ENCODE assay signal across 8 cellular contexts in genomic region chr2:190879474-190880373, GRCh38. TPM values are rescaled to one million over a fixed set of nuclear protein-coding genes. Genes with fewer than 3 reads are reported as not detected.
A peak's percentile ranks its signal among the peaks of the same experiment; 100 is the strongest.
DNase-seq lines count a peak whose midpoint lies in the region; ATAC-seq and TF ChIP-seq lines count a peak whose summit lies in the region.

No MANE protein-coding gene starts in this region.

- H3K4me1 Mint-ChIP-seq in central memory CD8-positive, alpha-beta T cell = peaks cover 26% of the 10 kb centered on the region
- peaks cover 33% of the 10 kb centered on the region for H3K4me1 Mint-ChIP-seq in mesothelial cell of epicardium

- no peaks in the 10 kb centered on the region for H3K9me3 Mint-ChIP-seq in central memory CD8-positive, alpha-beta T cell
- H3K9me3 Mint-ChIP-seq in mesothelial cell of epicardium = no peaks in the 10 kb centered on the region

- H3K27me3 ChIP-seq in HAP-1 (ENCODE audit: low read depth) = no peaks in the 10 kb centered on the region

- in situ Hi-C loops in HAP-1 (cut with MboI; ENCODE audit: low sequenced_read_pairs) = no loop called here

- H3K4me3 ChIP-seq in HAP-1 = peak overlapping the region; percentile 66

- peaks cover 18% of the 10 kb centered on the region for H3K4me1 ChIP-seq in HAP-1

- H3K9me3 ChIP-seq in HAP-1 = no peaks in the 10 kb centered on the region

- ATAC-seq in central memory CD8-positive, alpha-beta T cell (replicated peaks; ENCODE audit: extremely low read depth, poor library complexity, severe bottlenecking) = no peak
- peak; percentile 7 for ATAC-seq in stimulated activated naive CD8-positive, alpha-beta T cell treated with anti-CD3 and anti-CD28 coated beads, Interleukin-15, Interleukin-2, amounts not matched to agents 100 U/mL and 50 U/mL, for 24 hours

- no peaks in the 10 kb centered on the region for H3K27me3 Mint-ChIP-seq in central memory CD8-positive, alpha-beta T cell
- H3K27me3 Mint-ChIP-seq in mesothelial cell of epicardium (ENCODE audit: low read depth) = no peaks in the 10 kb centered on the region

- TF ChIP-seq CTCF in mesothelial cell of epicardium (IDR thresholded peaks at IDR 0.05; ENCODE audit: unreplicated experiment) = no peak

- DNase-seq in HAP-1 (ENCODE audit: low spot score in 2 of 2) (no peak), T follicular helper cell (ENCODE audit: low read depth) (peak; percentile 20), mesothelial cell of epicardium (ENCODE audit: low spot score in 2 of 2, unreplicated experiment in 2 of 2) (no peak), hepatic stellate cell (ENCODE audit: low spot score) (no peak), NCI-H1092 (lab: John Stamatoyannopoulos, UW) (no peak), NCI-H2107 (lab: John Stamatoyannopoulos, UW) (no peak)
- no peak for DNase-seq in central memory CD8-positive, alpha-beta T cell (ENCODE audit: low spot score in 2 of 2)
- DNase-seq in stimulated activated naive CD8-positive, alpha-beta T cell treated with anti-CD3 and anti-CD28 coated beads, Interleukin-15, Interleukin-2, amounts not matched to agents 100 U/mL and 50 U/mL, for 24 hours = peak; percentile 61

- peaks cover 26% of the 10 kb centered on the region for H3K36me3 Mint-ChIP-seq in central memory CD8-positive, alpha-beta T cell (ENCODE audit: insufficient read depth)
- no peaks in the 10 kb centered on the region for H3K36me3 Mint-ChIP-seq in mesothelial cell of epicardium

- peak overlapping the region; percentile 91 for H3K4me3 Mint-ChIP-seq in central memory CD8-positive, alpha-beta T cell
- H3K4me3 Mint-ChIP-seq in mesothelial cell of epicardium = peak overlapping the region; percentile 96

- H3K36me3 ChIP-seq in HAP-1 (replicated peaks) = peaks cover 2% of the 10 kb centered on the region; the same call in 1 of the 2 replicates

- peak overlapping the region; percentile 95 for H3K27ac Mint-ChIP-seq in central memory CD8-positive, alpha-beta T cell (ENCODE audit: low read depth)
- peak overlapping the region; percentile 94 for H3K27ac Mint-ChIP-seq in mesothelial cell of epicardium

RNA-seq across cellular contexts. Expression of gene GLS, which starts 0.9 kb away (rescaled TPM):
- total RNA-seq in mesothelial cell of epicardium = 185 to 192 TPM (median 190 TPM) in 3 replicates

Comparison
In these comparisons a context has a peak if more than half of its experiments do, and no peak if none do; other contexts are left out.
1. DNase-seq: peak in T follicular helper cell (single experiment) and stimulated activated naive CD8-positive, alpha-beta T cell treated with anti-CD3 and anti-CD28 coated beads, Interleukin-15, Interleukin-2, amounts not matched to agents 100 U/mL and 50 U/mL, for 24 hours (single experiment); none in HAP-1 (0 of 2), central memory CD8-positive, alpha-beta T cell (0 of 2), mesothelial cell of epicardium (0 of 2), hepatic stellate cell (single experiment), NCI-H1092 (single experiment) and NCI-H2107 (single experiment).